ENCODE assay signal across 19 cellular contexts in genomic region chr9:118362123-118362522, GRCh38.
DNase-seq lines count a peak whose midpoint lies in the region; FAIRE-seq and TF ChIP-seq lines count a peak whose summit lies in the region.
"Had no signal": no experiment of that assay in that cellular context is flagged by ENCODE, and none has a peak within 500 bp of the region (broad histone marks: within the 10 kb centered on the region; RNA-seq: fewer than 3 reads in every experiment).

No MANE protein-coding gene starts in this region.

- no peak overlapping the region for H3K9ac ChIP-seq in astrocyte (ENCODE audit: low read length)

- H3K36me3 Mint-ChIP-seq in astrocyte (ENCODE audit: low read depth, unreplicated experiment) (no peaks in the 10 kb centered on the region), Calu3 (ENCODE audit: insufficient read depth, unreplicated experiment) (no peaks in the 10 kb centered on the region)
- H3K36me3 Mint-ChIP-seq: CD14-positive monocyte had no signal

- FAIRE-seq in HTR-8/SVneo (lab: Jason Lieb, UNC) (no peak), astrocyte (lab: Jason Lieb, UNC) (no peak)
- FAIRE-seq: GM12878, GM18507 had no signal

- H3K27me3 Mint-ChIP-seq in astrocyte (ENCODE audit: low read depth, unreplicated experiment) (no peaks in the 10 kb centered on the region), Calu3 (ENCODE audit: unreplicated experiment) (no peaks in the 10 kb centered on the region)

- H3K4me1 ChIP-seq in astrocyte (ENCODE audit: insufficient read depth, low read length), result peaks cover 3% of the 10 kb centered on the region

- peak overlapping the region; percentile 44 for H3K27ac ChIP-seq in astrocyte (ENCODE audit: low read depth, low read length)
- H3K27ac ChIP-seq: HL-60, PC-9 had no signal

- H3K36me3 ChIP-seq in astrocyte (ENCODE audit: insufficient read depth, low read length), result no peaks in the 10 kb centered on the region

- intact Hi-C loops in Calu3 (cut with micrococcal nuclease; ENCODE audit: unreplicated experiment), result no loop called here

- TF ChIP-seq CTCF in astrocyte (IDR thresholded peaks at IDR 0.05; ENCODE audit: insufficient read depth, low read depth, low read length) (no peak), Calu3 (IDR thresholded peaks at IDR 0.05; ENCODE audit: unreplicated experiment) (no peak)

- no peaks in the 10 kb centered on the region for H3K27me3 ChIP-seq in astrocyte (ENCODE audit: insufficient read depth, low read length)

- CTCF ChIA-PET in Calu3 (lab: Charles Lee), result no interaction called here

- no peak overlapping the region for H3K27ac Mint-ChIP-seq in astrocyte (ENCODE audit: unreplicated experiment)
- no peak overlapping the region for H3K27ac Mint-ChIP-seq in Calu3 (ENCODE audit: unreplicated experiment)
- H3K27ac Mint-ChIP-seq: CD14-positive monocyte had no signal

- H3K9me3 ChIP-seq in astrocyte (ENCODE audit: insufficient read depth, low read depth, low read length), result peaks cover 5% of the 10 kb centered on the region

- peaks cover 3% of the 10 kb centered on the region for H3K4me1 Mint-ChIP-seq in astrocyte (ENCODE audit: low read depth, unreplicated experiment)
- no peaks in the 10 kb centered on the region for H3K4me1 Mint-ChIP-seq in Calu3 (ENCODE audit: low read depth, unreplicated experiment)
- H3K4me1 Mint-ChIP-seq: CD14-positive monocyte had no signal

- BruUV-seq in Calu3 (replicated peaks; lab: Mats Ljungman, UMichigan), result no TSS peak

- no peaks in the 10 kb centered on the region for H3K79me2 ChIP-seq in astrocyte (ENCODE audit: insufficient read depth, low read length)

- DNase-seq in A172 (ENCODE audit: low spot score) (peak; percentile 37), HTR-8/SVneo (ENCODE audit: insufficient read length, low spot score) (peak; percentile 1), astrocyte (ENCODE audit: low read depth) (peak; percentile 73), kidney tubule cell (ENCODE audit: low spot score) (peak; percentile 28), T-helper 2 cell (no peak), Calu3 (no peak), medulla oblongata (ENCODE audit: extremely low spot score) (no peak)
- no peak for DNase-seq in activated CD4-positive, alpha-beta T cell treated with anti-CD3 and anti-CD28 coated beads, Interleukin-2, amount 50 U/mL, for 4 hours
- DNase-seq: 8988T, COR-L47, KG1, NCI-H1105 treated with DMSO at 0.1 percent for 48 hours, NCI-H187, PC-9, SIG-M5 had no signal

- H3K4me3 Mint-ChIP-seq in astrocyte (ENCODE audit: unreplicated experiment) (no peak overlapping the region), Calu3 (ENCODE audit: low read depth, unreplicated experiment) (no peak overlapping the region)
- H3K4me3 Mint-ChIP-seq: CD14-positive monocyte had no signal

- H4K20me1 ChIP-seq in astrocyte (ENCODE audit: insufficient read depth, low read length), result no peaks in the 10 kb centered on the region

- H2AFZ ChIP-seq in astrocyte (ENCODE audit: low read depth, low read length), result no peak overlapping the region
- H2AFZ ChIP-seq: PC-9 had no signal

- H3K4me3 ChIP-seq in astrocyte (ENCODE audit: insufficient read depth, low read depth, low read length), result no peak overlapping the region
- H3K4me3 ChIP-seq: GM12878, PC-9 had no signal

- H3K9me3 Mint-ChIP-seq in astrocyte (ENCODE audit: unreplicated experiment) (no peaks in the 10 kb centered on the region), Calu3 (ENCODE audit: low read depth, unreplicated experiment) (no peaks in the 10 kb centered on the region)

- H3K4me2 ChIP-seq in astrocyte (ENCODE audit: low read length), result peak overlapping the region; percentile 69
- H3K4me2 ChIP-seq: PC-9 had no signal

Comparison
In these comparisons a context has a peak if more than half of its experiments do, and no peak if none do; other contexts are left out.
1. DNase-seq: peak in A172 (single experiment), HTR-8/SVneo (single experiment), astrocyte (single experiment) and kidney tubule cell (single experiment); none in T-helper 2 cell (0 of 5), Calu3 (single experiment), medulla oblongata (single experiment) and activated CD4-positive, alpha-beta T cell treated with anti-CD3 and anti-CD28 coated beads, Interleukin-2, amount 50 U/mL, for 4 hours (0 of 2).